Comparison of ENCODE assay signal across 8 cellular contexts in the genomic region with DNA sequence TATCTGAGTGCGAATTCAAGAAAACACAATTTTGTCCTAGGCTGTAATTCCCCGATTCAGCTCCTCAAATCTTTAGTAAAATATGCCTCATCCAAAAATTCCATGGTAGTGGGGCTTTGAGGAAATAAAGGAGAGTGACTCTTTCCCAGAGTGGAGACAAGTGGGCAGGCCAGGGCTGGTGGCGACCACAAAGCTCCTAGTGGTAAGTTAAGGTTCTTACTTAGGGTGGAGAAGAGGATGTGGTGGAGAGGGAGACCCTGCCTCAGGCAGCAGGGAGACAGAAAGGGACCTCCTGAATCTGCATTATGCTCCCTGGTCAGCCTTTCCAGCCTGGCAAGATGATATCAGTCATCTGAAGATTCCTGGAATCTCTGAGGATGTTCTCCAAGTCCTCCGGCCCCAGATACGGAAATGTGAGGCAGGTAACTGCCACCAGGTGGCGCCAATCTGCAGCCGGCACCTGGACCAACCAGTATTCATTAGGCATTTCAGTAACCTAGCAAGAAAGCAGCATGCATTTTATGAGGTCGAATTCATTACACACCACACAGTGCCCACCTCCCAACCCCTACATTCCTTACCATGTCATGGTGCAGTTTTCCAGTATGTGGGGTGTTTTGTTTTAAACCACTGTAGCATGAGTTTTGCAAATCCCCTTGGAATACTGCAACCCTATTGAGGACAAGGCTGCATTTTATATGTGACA.
A peak's percentile ranks its signal among the peaks of the same experiment; 100 is the strongest.
DNase-seq lines count a peak whose midpoint lies in the region; ATAC-seq and TF ChIP-seq lines count a peak whose summit lies in the region.

No MANE protein-coding gene starts in this region.

- peak; percentile 80 for TF ChIP-seq CTCF in activated CD8-positive, alpha-beta T cell treated with anti-CD3 and anti-CD28 coated beads for 36 hours (IDR thresholded peaks at IDR 0.05)
- peak; percentile 65 to 76 (median 67) for TF ChIP-seq CTCF in nephron (IDR thresholded peaks at IDR 0.05; ENCODE audit: unreplicated experiment in 3 of 3)
- peak; percentile 47 to 63 for TF ChIP-seq CTCF in tibial artery (IDR thresholded peaks at IDR 0.05)

- no peak overlapping the region for H3K4me3 Mint-ChIP-seq in activated CD8-positive, alpha-beta T cell treated with anti-CD3 and anti-CD28 coated beads for 36 hours
- no peak overlapping the region for H3K4me3 Mint-ChIP-seq in nephron

- no peaks in the 10 kb centered on the region for H3K4me1 ChIP-seq in tibial artery

- H3K9me3 Mint-ChIP-seq in activated CD8-positive, alpha-beta T cell treated with anti-CD3 and anti-CD28 coated beads for 36 hours, result peaks cover 2% of the 10 kb centered on the region
- no peaks in the 10 kb centered on the region for H3K9me3 Mint-ChIP-seq in nephron

- no peaks in the 10 kb centered on the region for H3K36me3 ChIP-seq in tibial artery

- H3K27ac Mint-ChIP-seq in activated CD8-positive, alpha-beta T cell treated with anti-CD3 and anti-CD28 coated beads for 36 hours, result no peak overlapping the region
- peak overlapping the region; percentile 16 to 69 (median 39) for H3K27ac Mint-ChIP-seq in nephron

- POLR2A ChIA-PET in activated CD8-positive, alpha-beta T cell treated with anti-CD3 and anti-CD28 coated beads for 36 hours (lab: Charles Lee), result no interaction called here

- no peaks in the 10 kb centered on the region for H3K27me3 ChIP-seq in tibial artery

- peak; percentile 16 for DNase-seq in NK-92 treated with Interleukin-12 subunit alpha and Interleukin-12 subunit beta, amount 100 ng/mL, for 24 hours (lab: John Stamatoyannopoulos, UW)
- DNase-seq in NK-92 (lab: John Stamatoyannopoulos, UW; ENCODE audit: unreplicated experiment) (no peak), NCI-H345 treated with DMSO at 0.1 percent for 48 hours (lab: John Stamatoyannopoulos, UW; ENCODE audit: unreplicated experiment) (peak; percentile 34), tibial artery (peak in 1 of 2 donors; percentile 37)
- peak; percentile 66 for DNase-seq in activated CD8-positive, alpha-beta T cell treated with anti-CD3 and anti-CD28 coated beads for 36 hours

- no peak overlapping the region for H3K27ac ChIP-seq in tibial artery

- CTCF ChIA-PET in activated CD8-positive, alpha-beta T cell treated with anti-CD3 and anti-CD28 coated beads for 36 hours (lab: Charles Lee), result interaction anchor here (0.7 to 5.7 kb wide), 25 partner anchors 10 to 800 kb away, joined by 3 to 29 read pairs (median 3); no protein-coding TSS in a partner anchor

- H3K4me1 Mint-ChIP-seq in activated CD8-positive, alpha-beta T cell treated with anti-CD3 and anti-CD28 coated beads for 36 hours (ENCODE audit: low read depth), result no peaks in the 10 kb centered on the region
- peaks cover 17% of the 10 kb centered on the region for H3K4me1 Mint-ChIP-seq in nephron

- H3K9me3 ChIP-seq in tibial artery, result no peaks in the 10 kb centered on the region

- H3K36me3 Mint-ChIP-seq in activated CD8-positive, alpha-beta T cell treated with anti-CD3 and anti-CD28 coated beads for 36 hours (ENCODE audit: low read depth), result peaks cover 3% of the 10 kb centered on the region
- H3K36me3 Mint-ChIP-seq in nephron (ENCODE audit: low read depth), result no peaks in the 10 kb centered on the region

- intact Hi-C loops in activated CD8-positive, alpha-beta T cell treated with anti-CD3 and anti-CD28 coated beads for 36 hours (cut with micrococcal nuclease), result loop anchor here (5.0 kb wide), 1 partner anchor 342 kb away; no protein-coding TSS in a partner anchor
- intact Hi-C loops in tibial artery (cut with DNase I; ENCODE audit: low total_unique reads), result no loop called here

- H3K4me3 ChIP-seq in tibial artery, result no peak overlapping the region

- ATAC-seq in HG02885 (IDR thresholded peaks at IDR 0.05; ENCODE audit: poor library complexity, unreplicated experiment) (peak; percentile 79), esophagus mucosa (peak; percentile 66)
- ATAC-seq in activated CD8-positive, alpha-beta T cell treated with anti-CD3 and anti-CD28 coated beads for 36 hours, result peak; percentile 64

- no peaks in the 10 kb centered on the region for H3K27me3 Mint-ChIP-seq in activated CD8-positive, alpha-beta T cell treated with anti-CD3 and anti-CD28 coated beads for 36 hours
- H3K27me3 Mint-ChIP-seq in nephron (ENCODE audit: low read depth), result no peaks in the 10 kb centered on the region
